Comparison of ENCODE assay signal across 21 cellular contexts in genomic region chr5:179158556-179158955, GRCh38.
"Had no signal": no experiment of that assay in that cellular context is flagged by ENCODE, and none has a peak within 500 bp of the region (broad histone marks: within the 10 kb centered on the region; RNA-seq: fewer than 3 reads in every experiment).

No MANE protein-coding gene starts in this region.

- H3K27ac ChIP-seq: brain microvascular endothelial cell, coronary artery, neutrophil, parathyroid adenoma, VCaP had no signal

- DNase-seq: activated CD4-positive, alpha-beta T cell treated with anti-CD3 and anti-CD28 coated beads, Interleukin-2, amount 50 U/mL, for 4 hours; activated naive CD4-positive, alpha-beta T cell treated with anti-CD3 and anti-CD28 coated beads for 36 hours; activated T-cell treated with anti-CD3 and anti-CD28 coated beads for 4 hours; brain microvascular endothelial cell; central memory CD4-positive, alpha-beta T cell; effector CD4-positive, alpha-beta T cell; kidney glomerular epithelial cell; left ventricle myocardium superior; mesendoderm; naive thymus-derived CD8-positive, alpha-beta T cell; stimulated activated CD4-positive, alpha-beta T cell treated with anti-CD3 and anti-CD28 coated beads, Interleukin-2, amount 100 ng/mL, for 24 hours; stimulated activated naive CD8-positive, alpha-beta T cell treated with anti-CD3 and anti-CD28 coated beads, Interleukin-15, Interleukin-2, amounts not matched to agents 100 U/mL and 50 U/mL, for 24 hours; substantia nigra; T-helper 2 cell; trophoblast cell had no signal

- H2AFZ ChIP-seq: parathyroid adenoma had no signal

- H3K36me3 Mint-ChIP-seq: naive thymus-derived CD8-positive, alpha-beta T cell had no signal

- FAIRE-seq: frontal cortex had no signal

- H3K27me3 ChIP-seq: brain microvascular endothelial cell, neutrophil had no signal

- H3K4me1 Mint-ChIP-seq: activated T-helper 17 cell treated with anti-CD3 and anti-CD28 coated beads, Interleukin-2, amount 50 U/mL, for 72 hours; naive thymus-derived CD8-positive, alpha-beta T cell had no signal

- H3K27ac Mint-ChIP-seq: activated naive CD4-positive, alpha-beta T cell treated with anti-CD3 and anti-CD28 coated beads for 36 hours; activated T-helper 17 cell treated with anti-CD3 and anti-CD28 coated beads, Interleukin-2, amount 50 U/mL, for 72 hours; naive thymus-derived CD8-positive, alpha-beta T cell had no signal

- H3K36me3 ChIP-seq: neutrophil had no signal

- H3K9ac ChIP-seq: parathyroid adenoma had no signal

- H3K4me3 ChIP-seq: coronary artery had no signal

- H3K4me1 ChIP-seq: parathyroid adenoma had no signal

- H3K9me3 ChIP-seq: neutrophil had no signal

- H3K79me2 ChIP-seq: parathyroid adenoma had no signal

- ATAC-seq: activated T-helper 17 cell treated with anti-CD3 and anti-CD28 coated beads, Interleukin-2, amount 50 U/mL, for 72 hours; left ventricle myocardium superior; naive thymus-derived CD8-positive, alpha-beta T cell; stimulated activated naive CD8-positive, alpha-beta T cell treated with anti-CD3 and anti-CD28 coated beads, Interleukin-15, Interleukin-2, amounts not matched to agents 100 U/mL and 50 U/mL, for 24 hours had no signal

- H3K4me3 Mint-ChIP-seq: activated naive CD4-positive, alpha-beta T cell treated with anti-CD3 and anti-CD28 coated beads for 36 hours; activated T-helper 17 cell treated with anti-CD3 and anti-CD28 coated beads, Interleukin-2, amount 50 U/mL, for 72 hours; naive thymus-derived CD8-positive, alpha-beta T cell had no signal
